In genomic region chr10:110859206-110859946, GRCh38 we compare ENCODE assay signal across 9 cellular contexts. TPM values are rescaled to one million over a fixed set of nuclear protein-coding genes. Genes with fewer than 3 reads are reported as not detected.
DNase-seq lines count a peak whose midpoint lies in the region; TF ChIP-seq lines count a peak whose summit lies in the region.
"Had no signal": no experiment of that assay in that cellular context is flagged by ENCODE, and none has a peak within 500 bp of the region (broad histone marks: within the 10 kb centered on the region; RNA-seq: fewer than 3 reads in every experiment).

No MANE protein-coding gene starts in this region.

- H3K4me3 ChIP-seq in breast epithelium = no peak overlapping the region
- H3K4me3 ChIP-seq in effector memory CD4-positive, alpha-beta T cell (ENCODE audit: insufficient read depth, low read depth, low read length, poor library complexity, severe bottlenecking) = no peak overlapping the region

- peaks cover 8 to 23% of the 10 kb centered on the region in 2 donors for H3K4me1 ChIP-seq in breast epithelium
- H3K4me1 ChIP-seq in effector memory CD4-positive, alpha-beta T cell (ENCODE audit: control insufficient read depth, insufficient read depth, low read length, poor library complexity, severe bottlenecking) = peaks cover 76% of the 10 kb centered on the region

- H3K4me3 Mint-ChIP-seq in MCF 10A (ENCODE audit: unreplicated experiment) (no peak overlapping the region), nephron (no peak overlapping the region)

- no peaks in the 10 kb centered on the region for H3K27me3 ChIP-seq in breast epithelium
- H3K27me3 ChIP-seq in effector memory CD4-positive, alpha-beta T cell (replicated peaks; ENCODE audit: control insufficient read depth, insufficient read depth, low read length, poor library complexity, severe bottlenecking) = no peaks in the 10 kb centered on the region

- peaks cover 41% of the 10 kb centered on the region for H3K4me1 Mint-ChIP-seq in MCF 10A (ENCODE audit: insufficient read depth, unreplicated experiment)
- H3K4me1 Mint-ChIP-seq in nephron = peaks cover 58% of the 10 kb centered on the region

- no peaks in the 10 kb centered on the region for H3K9me3 ChIP-seq in breast epithelium
- H3K9me3 ChIP-seq in effector memory CD4-positive, alpha-beta T cell (ENCODE audit: control insufficient read depth, low read length) = no peaks in the 10 kb centered on the region

- H3K36me3 Mint-ChIP-seq in MCF 10A (ENCODE audit: insufficient read depth, unreplicated experiment) (no peaks in the 10 kb centered on the region), nephron (ENCODE audit: low read depth) (no peaks in the 10 kb centered on the region)

- no peaks in the 10 kb centered on the region for H3K36me3 ChIP-seq in breast epithelium
- H3K36me3 ChIP-seq in effector memory CD4-positive, alpha-beta T cell (ENCODE audit: control insufficient read depth, insufficient read depth, low read length) = no peaks in the 10 kb centered on the region

- DNase-seq in breast epithelium (ENCODE audit: low spot score in 2 of 2) (no peak), MCF 10A (ENCODE audit: unreplicated experiment) (no peak), GM03348 (ENCODE audit: low spot score) (no peak), NCI-H2227 (lab: John Stamatoyannopoulos, UW; ENCODE audit: unreplicated experiment) (no peak), NCI-H524 treated with DMSO at 0.1 percent for 48 hours (lab: John Stamatoyannopoulos, UW) (no peak)
- DNase-seq in effector memory CD4-positive, alpha-beta T cell = no peak
- no peak for DNase-seq in activated CD4-positive, CD25-positive, alpha-beta regulatory T cell (lab: John Stamatoyannopoulos, UW)
- DNase-seq: NCI-H2081 treated with DMSO at 0.1 percent for 48 hours had no signal

- TF ChIP-seq POLR2A in breast epithelium (IDR thresholded peaks at IDR 0.05) = no peak

- CTCF ChIA-PET in MCF 10A (lab: Yijun Ruan, JAX) = interaction anchor here (0.6 to 3.1 kb wide), 5 partner anchors 17 to 723 kb away, joined by 3 to 10 read pairs (median 3); no protein-coding TSS in a partner anchor

- no peaks in the 10 kb centered on the region for H3K27me3 Mint-ChIP-seq in MCF 10A (ENCODE audit: insufficient read depth, unreplicated experiment)
- H3K27me3 Mint-ChIP-seq in nephron (ENCODE audit: low read depth) = no peaks in the 10 kb centered on the region

- no peak overlapping the region for H3K27ac Mint-ChIP-seq in MCF 10A (ENCODE audit: low read depth, unreplicated experiment)
- peak overlapping the region; percentile 2 to 70 (median 60) for H3K27ac Mint-ChIP-seq in nephron

- peak overlapping the region; percentile 79 to 85 for H3K27ac ChIP-seq in breast epithelium
- H3K27ac ChIP-seq in effector memory CD4-positive, alpha-beta T cell (ENCODE audit: insufficient read depth, low read length, poor library complexity, severe bottlenecking) = peak overlapping the region; percentile 83

- POLR2A ChIA-PET in MCF 10A (lab: Yijun Ruan, JAX) = interaction anchor here (0.5 to 6.8 kb wide), 9 partner anchors 7 to 85 kb away, joined by 3 to 97 read pairs (median 4); partner anchors contain the start of gene PDCD4

- TF ChIP-seq CTCF in breast epithelium (IDR thresholded peaks at IDR 0.05) (no peak), MCF 10A (IDR thresholded peaks at IDR 0.05; ENCODE audit: unreplicated experiment) (no peak), nephron (IDR thresholded peaks at IDR 0.05; ENCODE audit: unreplicated experiment in 3 of 3) (no peak)

- intact Hi-C loops in breast epithelium (cut with DNase I; ENCODE audit: low total_unique reads) (no loop called here), MCF 10A (cut with micrococcal nuclease) (no loop called here)

- no TSS peak for BruUV-seq in MCF 10A (replicated peaks; lab: Mats Ljungman, UMichigan)

- H3K9me3 Mint-ChIP-seq in MCF 10A (ENCODE audit: unreplicated experiment) (no peaks in the 10 kb centered on the region), nephron (no peaks in the 10 kb centered on the region)

RNA-seq across cellular contexts. Expression of gene PDCD4, which starts 12.4 kb away (rescaled TPM):
- total RNA-seq in breast epithelium (100 to 1,000 TPM; 101 to 319 (median 161) TPM), MCF 10A (2022) (80.7 and 133 TPM in 2 replicates)

RNA-seq across cellular contexts. Expression of gene BBIP1, which starts 59.6 kb away (rescaled TPM):
- total RNA-seq in breast epithelium (10 to 100 TPM; 20.0 to 35.0 (median 23.6) TPM), MCF 10A (2022) (46.9 and 68.7 TPM in 2 replicates)
